Comparison of ENCODE assay signal across 11 cellular contexts in genomic region chr18:48829443-48830149, GRCh38.
DNase-seq lines count a peak whose midpoint lies in the region; ATAC-seq and TF ChIP-seq lines count a peak whose summit lies in the region.
"Had no signal": no experiment of that assay in that cellular context is flagged by ENCODE, and none has a peak within 500 bp of the region (broad histone marks: within the 10 kb centered on the region; RNA-seq: fewer than 3 reads in every experiment).

No MANE protein-coding gene starts in this region.

- ATAC-seq in natural killer cell: no peak
- no peak for ATAC-seq in HG03442 (IDR thresholded peaks at IDR 0.05; ENCODE audit: unreplicated experiment)
- no peak for ATAC-seq in GM19397 (IDR thresholded peaks at IDR 0.05; ENCODE audit: unreplicated experiment)

- H3K4me3 Mint-ChIP-seq in natural killer cell: peak overlapping the region; percentile 59
- H3K4me3 Mint-ChIP-seq: IgD-negative memory B cell; T-helper 1 cell treated with Interleukin-12 subunit alpha and Interleukin-12 subunit beta and Interleukin-4 antibody, amounts not matched to agents 30 μg/mL and 1 μg/mL, for 36 hours had no signal

- peak overlapping the region; percentile 74 for H3K27ac ChIP-seq in BLaER1
- H3K27ac ChIP-seq in adrenal gland: peak overlapping the region in 1 of 5 donors; percentile 50

- peaks cover 100% of the 10 kb centered on the region for H3K4me1 ChIP-seq in BLaER1
- H3K4me1 ChIP-seq in adrenal gland (replicated peaks in 1 of 2): peaks cover 0 to 67% of the 10 kb centered on the region in 2 donors

- H3K4me3 ChIP-seq in BLaER1 (no peak overlapping the region), adrenal gland (no peak overlapping the region), foreskin fibroblast (ENCODE audit: low read depth in 1 of 2, low read length in 2 of 2) (no peak overlapping the region)

- H4K20me1 ChIP-seq in BLaER1: no peaks in the 10 kb centered on the region

- H3K9me3 ChIP-seq in BLaER1 (no peaks in the 10 kb centered on the region), adrenal gland (replicated peaks in 1 of 3) (no peaks in the 10 kb centered on the region)

- no peaks in the 10 kb centered on the region for H3K9me3 Mint-ChIP-seq in natural killer cell
- H3K9me3 Mint-ChIP-seq: IgD-negative memory B cell; T-helper 1 cell treated with Interleukin-12 subunit alpha and Interleukin-12 subunit beta and Interleukin-4 antibody, amounts not matched to agents 30 μg/mL and 1 μg/mL, for 36 hours had no signal

- TF ChIP-seq POLR2A in adrenal gland (IDR thresholded peaks at IDR 0.05): no peak

- DNase-seq in NCI-H1092 (lab: John Stamatoyannopoulos, UW) (peak; percentile 70), adrenal gland (peak in 4 of 7 donors; percentile 11 to 68 (median 18)), natural killer cell (peak; percentile 9), foreskin fibroblast (no peak), occipital lobe (lab: John Stamatoyannopoulos, UW) (no peak)
- DNase-seq: activated gamma-delta T cell had no signal

- intact Hi-C loops in adrenal gland (cut with DNase I): loop anchor here in 1 of 2 donors (10.0 kb wide), 1 partner anchor 115 kb away; no protein-coding TSS in a partner anchor
- intact Hi-C loops in natural killer cell (cut with micrococcal nuclease): loop anchor here (5.0 to 10.0 kb wide), 3 partner anchors 32 to 985 kb away; partner anchors contain the start of gene ACAA2

- H3K36me3 Mint-ChIP-seq in natural killer cell: no peaks in the 10 kb centered on the region

- peak overlapping the region; percentile 94 for H3K4me2 ChIP-seq in BLaER1

- H3K27me3 ChIP-seq in BLaER1: no peaks in the 10 kb centered on the region
- no peaks in the 10 kb centered on the region for H3K27me3 ChIP-seq in adrenal gland

- TF ChIP-seq CTCF in adrenal gland (IDR thresholded peaks at IDR 0.05) (no peak), natural killer cell (IDR thresholded peaks at IDR 0.05) (no peak), foreskin fibroblast (IDR thresholded peaks at IDR 0.05; ENCODE audit: low read depth, low read length) (no peak)

- H3K27ac Mint-ChIP-seq in natural killer cell: peak overlapping the region; percentile 94 to 100
- H3K27ac Mint-ChIP-seq: IgD-negative memory B cell; T-helper 1 cell treated with Interleukin-12 subunit alpha and Interleukin-12 subunit beta and Interleukin-4 antibody, amounts not matched to agents 30 μg/mL and 1 μg/mL, for 36 hours had no signal

- peaks cover 80 to 91% of the 10 kb centered on the region in 2 donors for H3K4me1 Mint-ChIP-seq in natural killer cell

- peak overlapping the region; percentile 40; the same call in 1 of the 2 replicates for H3K9ac ChIP-seq in BLaER1

- no peaks in the 10 kb centered on the region for H3K27me3 Mint-ChIP-seq in natural killer cell (ENCODE audit: low read depth in 2 of 2)

- no peaks in the 10 kb centered on the region for H3K36me3 ChIP-seq in BLaER1
- no peaks in the 10 kb centered on the region for H3K36me3 ChIP-seq in adrenal gland (replicated peaks in 1 of 2)

- 84 to 90% (median 85%) methylated on average over 10 to 13 of the region's 13 CpGs for WGBS in adrenal gland, 4 donors

Comparison
In these comparisons a context has a peak if more than half of its experiments do, and no peak if none do; other contexts are left out.
1. DNase-seq: peak in NCI-H1092 (single experiment), adrenal gland (4 of 7) and natural killer cell (single experiment); none in foreskin fibroblast (0 of 2) and occipital lobe (single experiment).